Comparison of ENCODE assay signal across 4 cellular contexts in the genomic region with DNA sequence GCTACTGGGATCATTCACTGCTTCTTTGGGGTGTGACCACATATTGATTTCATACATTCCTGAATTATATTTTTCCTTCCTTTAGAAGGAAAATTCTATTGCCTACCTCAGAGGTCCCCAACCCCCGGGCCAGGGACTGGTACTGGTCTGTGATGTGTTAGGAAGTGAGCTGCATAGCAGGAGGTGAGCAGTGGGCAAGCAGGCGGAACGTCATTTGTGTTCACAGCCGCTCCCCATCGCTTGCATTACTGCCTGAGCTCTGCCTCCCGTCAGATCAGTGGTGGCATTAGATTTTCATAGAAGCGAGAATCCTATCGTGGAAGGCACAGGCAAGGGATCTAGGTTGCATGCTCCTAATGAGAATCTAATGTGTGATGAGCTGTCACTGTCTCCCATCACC.
"Had no signal": no experiment of that assay in that cellular context is flagged by ENCODE, and none has a peak within 500 bp of the region (broad histone marks: within the 10 kb centered on the region; RNA-seq: fewer than 3 reads in every experiment).

No MANE protein-coding gene starts in this region.

- H3K4me3 ChIP-seq: GM23248, GM23338, HAP-1 had no signal

- H3K9me3 ChIP-seq: HAP-1 had no signal

- H3K36me3 ChIP-seq: HAP-1 had no signal

- H3K4me1 ChIP-seq: HAP-1 had no signal

- ATAC-seq: GM23338, HCT116 had no signal

- H3K27ac ChIP-seq: GM23248 had no signal
